1 cellular context compared by ENCODE assay signal in the genomic region with DNA sequence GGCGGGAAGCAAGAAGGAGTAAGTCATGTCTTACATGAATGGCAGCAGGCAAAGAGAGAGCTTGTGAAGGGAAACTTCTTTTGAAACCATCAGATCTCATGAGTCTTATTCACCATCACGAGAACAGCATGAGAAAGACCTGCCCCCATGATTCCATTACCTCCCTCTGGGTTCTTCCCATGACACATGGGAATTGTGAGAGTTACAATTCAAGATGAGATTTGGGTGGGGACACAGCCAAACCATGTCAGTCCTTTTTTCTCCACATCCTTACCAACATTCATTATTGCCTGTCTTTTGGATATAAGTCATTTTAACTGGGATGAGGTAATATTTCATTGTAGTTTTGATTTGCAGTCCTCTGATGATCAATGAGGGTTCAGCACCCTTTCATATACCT.
TF ChIP-seq lines count a peak whose summit lies in the region.

No MANE protein-coding gene starts in this region.

TF ChIP-seq in SK-N-SH treated with all-trans-retinoic acid at 6 μM for 48 hours, 23 proteins besides CTCF, POLR2A, EP300 and RAD21 (continued from another document):
- TF ChIP-seq, protein P1, sequence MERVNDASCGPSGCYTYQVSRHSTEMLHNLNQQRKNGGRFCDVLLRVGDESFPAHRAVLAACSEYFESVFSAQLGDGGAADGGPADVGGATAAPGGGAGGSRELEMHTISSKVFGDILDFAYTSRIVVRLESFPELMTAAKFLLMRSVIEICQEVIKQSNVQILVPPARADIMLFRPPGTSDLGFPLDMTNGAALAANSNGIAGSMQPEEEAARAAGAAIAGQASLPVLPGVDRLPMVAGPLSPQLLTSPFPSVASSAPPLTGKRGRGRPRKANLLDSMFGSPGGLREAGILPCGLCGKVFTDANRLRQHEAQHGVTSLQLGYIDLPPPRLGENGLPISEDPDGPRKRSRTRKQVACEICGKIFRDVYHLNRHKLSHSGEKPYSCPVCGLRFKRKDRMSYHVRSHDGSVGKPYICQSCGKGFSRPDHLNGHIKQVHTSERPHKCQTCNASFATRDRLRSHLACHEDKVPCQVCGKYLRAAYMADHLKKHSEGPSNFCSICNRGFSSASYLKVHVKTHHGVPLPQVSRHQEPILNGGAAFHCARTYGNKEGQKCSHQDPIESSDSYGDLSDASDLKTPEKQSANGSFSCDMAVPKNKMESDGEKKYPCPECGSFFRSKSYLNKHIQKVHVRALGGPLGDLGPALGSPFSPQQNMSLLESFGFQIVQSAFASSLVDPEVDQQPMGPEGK (CRISPR knock-in tag; IDR thresholded peaks at IDR 0.05; ENCODE audit: borderline replicate concordance), result no peak
- TF ChIP-seq ZNF70 (CRISPR knock-in tag; IDR thresholded peaks at IDR 0.05) (no peak), TOX (CRISPR knock-in tag; IDR thresholded peaks at IDR 0.05; ENCODE audit: borderline replicate concordance) (no peak), ZC3H10 (CRISPR knock-in tag; IDR thresholded peaks at IDR 0.05) (no peak), ZFP30 (CRISPR knock-in tag; IDR thresholded peaks at IDR 0.05) (no peak), ARNTL (CRISPR knock-in tag; IDR thresholded peaks at IDR 0.05; ENCODE audit: borderline replicate concordance, low read depth) (no peak), GLIS3 (CRISPR knock-in tag; IDR thresholded peaks at IDR 0.05) (no peak), ZNF8 (CRISPR knock-in tag; IDR thresholded peaks at IDR 0.05) (no peak), ISL1 (CRISPR knock-in tag; IDR thresholded peaks at IDR 0.05) (no peak), PPARA (CRISPR knock-in tag; IDR thresholded peaks at IDR 0.05; ENCODE audit: borderline replicate concordance) (no peak), BACH2 (CRISPR knock-in tag; IDR thresholded peaks at IDR 0.05; ENCODE audit: borderline replicate concordance) (no peak)
- TF ChIP-seq, protein P2, sequence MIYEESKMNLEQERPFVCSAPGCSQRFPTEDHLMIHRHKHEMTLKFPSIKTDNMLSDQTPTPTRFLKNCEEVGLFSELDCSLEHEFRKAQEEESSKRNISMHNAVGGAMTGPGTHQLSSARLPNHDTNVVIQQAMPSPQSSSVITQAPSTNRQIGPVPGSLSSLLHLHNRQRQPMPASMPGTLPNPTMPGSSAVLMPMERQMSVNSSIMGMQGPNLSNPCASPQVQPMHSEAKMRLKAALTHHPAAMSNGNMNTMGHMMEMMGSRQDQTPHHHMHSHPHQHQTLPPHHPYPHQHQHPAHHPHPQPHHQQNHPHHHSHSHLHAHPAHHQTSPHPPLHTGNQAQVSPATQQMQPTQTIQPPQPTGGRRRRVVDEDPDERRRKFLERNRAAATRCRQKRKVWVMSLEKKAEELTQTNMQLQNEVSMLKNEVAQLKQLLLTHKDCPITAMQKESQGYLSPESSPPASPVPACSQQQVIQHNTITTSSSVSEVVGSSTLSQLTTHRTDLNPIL (CRISPR knock-in tag; IDR thresholded peaks at IDR 0.05; ENCODE audit: low read depth), result no peak
